ENCODE assay signal across 1 cellular context in the genomic region with DNA sequence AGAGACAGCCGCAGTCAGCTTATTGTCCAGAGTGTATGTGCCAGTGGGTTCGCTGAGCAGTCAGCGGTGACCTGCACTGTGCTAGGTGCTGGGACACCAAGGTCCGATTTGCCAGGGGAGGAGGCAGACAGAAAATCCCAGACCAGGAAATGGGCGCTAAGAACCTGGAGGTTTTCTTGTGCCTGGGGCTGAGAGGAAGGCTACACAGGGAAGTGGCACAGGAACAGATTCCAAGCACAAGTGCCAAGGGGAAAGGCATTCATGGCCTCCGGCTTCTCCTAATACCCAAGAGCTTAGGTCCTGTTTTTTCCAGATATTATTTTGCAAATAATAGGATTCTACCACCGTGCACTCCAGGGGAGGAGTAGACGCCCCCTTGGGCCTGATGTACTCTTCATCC.
TF ChIP-seq lines count a peak whose summit lies in the region.

No MANE protein-coding gene starts in this region.

TF ChIP-seq in H1, 55 proteins besides CTCF, POLR2A, EP300 and RAD21:
- TF ChIP-seq POU5F1 (IDR thresholded peaks at IDR 0.05; ENCODE audit: low read depth, low read length) (no peak), TBP (IDR thresholded peaks at IDR 0.05; ENCODE audit: low read depth, low read length) (no peak), CBX8 (IDR thresholded peaks at IDR 0.05; ENCODE audit: borderline replicate concordance, low read depth, low read length) (no peak), CREB1 (IDR thresholded peaks at IDR 0.05) (no peak), CTBP2 (IDR thresholded peaks at IDR 0.05; ENCODE audit: borderline replicate concordance, insufficient read depth, insufficient read length, low read length) (no peak), NANOG (IDR thresholded peaks at IDR 0.05; ENCODE audit: insufficient read depth, low read depth, low read length, poor library complexity, severe bottlenecking) (no peak), YY1 (IDR thresholded peaks at IDR 0.05; ENCODE audit: low read depth, low read length) (no peak), ASH2L (IDR thresholded peaks at IDR 0.05; ENCODE audit: low read length) (no peak)
